Comparison of ENCODE assay signal across 1 cellular context in the genomic region with DNA sequence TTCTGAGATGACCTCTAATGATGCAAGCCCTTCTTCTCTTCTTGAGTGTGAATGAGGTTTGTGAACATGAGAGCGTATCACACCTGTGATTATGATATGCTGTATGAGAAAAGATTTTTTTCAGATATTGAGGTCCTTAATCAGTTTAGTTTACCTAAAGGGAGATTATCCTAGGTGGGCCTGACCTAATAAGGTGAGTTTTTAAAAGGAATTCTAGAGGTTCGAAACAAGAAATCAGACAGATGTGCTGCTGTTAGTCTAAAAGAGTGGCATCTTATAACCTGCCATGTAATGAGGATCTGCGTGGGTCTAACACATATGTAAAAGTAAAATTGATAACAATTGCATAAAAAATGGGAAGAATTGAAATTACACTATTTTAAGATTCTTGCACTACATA.
TF ChIP-seq lines count a peak whose summit lies in the region.

No MANE protein-coding gene starts in this region.

TF ChIP-seq in K562, 482 proteins besides CTCF, POLR2A, EP300 and RAD21 (continued from another document):
- TF ChIP-seq ZNF324 (CRISPR knock-in tag; IDR thresholded peaks at IDR 0.05), result no peak
- TF ChIP-seq ESRRB (CRISPR knock-in tag; IDR thresholded peaks at IDR 0.05; ENCODE audit: borderline replicate concordance), result no peak
- TF ChIP-seq ZNF134 (CRISPR knock-in tag; conservative IDR thresholded peaks at IDR 0.05), result peak; percentile 67
- TF ChIP-seq ZNF778 (CRISPR knock-in tag; IDR thresholded peaks at IDR 0.05), result no peak
